In genomic region chr6:132161283-132161682, GRCh38 we compare ENCODE assay signal across 9 cellular contexts.
DNase-seq lines count a peak whose midpoint lies in the region; ATAC-seq and TF ChIP-seq lines count a peak whose summit lies in the region.
"Had no signal": no experiment of that assay in that cellular context is flagged by ENCODE, and none has a peak within 500 bp of the region (broad histone marks: within the 10 kb centered on the region; RNA-seq: fewer than 3 reads in every experiment).

No MANE protein-coding gene starts in this region.

- H3K9ac ChIP-seq in adipocyte (ENCODE audit: low read length) = no peak overlapping the region

- H3K4me3 ChIP-seq in adipocyte (ENCODE audit: low read length) (no peak overlapping the region), upper lobe of right lung (no peak overlapping the region)

- intact Hi-C loops in upper lobe of right lung (cut with DNase I) = loop anchor here (10.0 kb wide), 1 partner anchor 236 kb away; no protein-coding TSS in a partner anchor

- H3K27me3 ChIP-seq in adipocyte (replicated peaks; ENCODE audit: control insufficient read depth, insufficient read depth, low read length) (no peaks in the 10 kb centered on the region), upper lobe of right lung (no peaks in the 10 kb centered on the region)

- H3K36me3 ChIP-seq in adipocyte (ENCODE audit: control insufficient read depth, insufficient read depth, low read length, severe bottlenecking) = no peaks in the 10 kb centered on the region
- no peaks in the 10 kb centered on the region for H3K36me3 ChIP-seq in upper lobe of right lung

- H3K9me3 ChIP-seq in adipocyte (ENCODE audit: control insufficient read depth, low read length) = peaks cover 8% of the 10 kb centered on the region
- no peaks in the 10 kb centered on the region for H3K9me3 ChIP-seq in upper lobe of right lung

- H3K4me1 ChIP-seq in adipocyte (ENCODE audit: control insufficient read depth, insufficient read depth, low read length) (no peaks in the 10 kb centered on the region), upper lobe of right lung (no peaks in the 10 kb centered on the region)

- peak; percentile 60 for TF ChIP-seq CTCF in upper lobe of right lung (IDR thresholded peaks at IDR 0.05)

- no peak overlapping the region for H3K27ac ChIP-seq in upper lobe of right lung

- DNase-seq in NCI-H146 (lab: John Stamatoyannopoulos, UW) (peak; percentile 49), NCI-H146 treated with DMSO at 0.1 percent for 48 hours (lab: John Stamatoyannopoulos, UW; ENCODE audit: unreplicated experiment) (no peak), adipocyte (ENCODE audit: low read depth) (peak; percentile 52), iPS-NIHi7 (ENCODE audit: extremely low spot score) (peak; percentile 51), upper lobe of right lung (no peak), NCI-H1436 treated with DMSO at 0.1 percent for 48 hours (lab: John Stamatoyannopoulos, UW) (no peak)
- DNase-seq: CD4-positive, CD25-positive, alpha-beta regulatory T cell had no signal

- ATAC-seq in upper lobe of right lung (peak; percentile 81), HG02885 (IDR thresholded peaks at IDR 0.05; ENCODE audit: poor library complexity, unreplicated experiment) (no peak), GM18870 (IDR thresholded peaks at IDR 0.05; ENCODE audit: unreplicated experiment) (no peak)

Comparison
In these comparisons a context has a peak if more than half of its experiments do, and no peak if none do; other contexts are left out.
1. DNase-seq: peak in NCI-H146 (single experiment), adipocyte (single experiment) and iPS-NIHi7 (single experiment); none in NCI-H146 treated with DMSO at 0.1 percent for 48 hours (single experiment), upper lobe of right lung (single experiment) and NCI-H1436 treated with DMSO at 0.1 percent for 48 hours (single experiment).